ENCODE assay signal across 17 cellular contexts in the genomic region with DNA sequence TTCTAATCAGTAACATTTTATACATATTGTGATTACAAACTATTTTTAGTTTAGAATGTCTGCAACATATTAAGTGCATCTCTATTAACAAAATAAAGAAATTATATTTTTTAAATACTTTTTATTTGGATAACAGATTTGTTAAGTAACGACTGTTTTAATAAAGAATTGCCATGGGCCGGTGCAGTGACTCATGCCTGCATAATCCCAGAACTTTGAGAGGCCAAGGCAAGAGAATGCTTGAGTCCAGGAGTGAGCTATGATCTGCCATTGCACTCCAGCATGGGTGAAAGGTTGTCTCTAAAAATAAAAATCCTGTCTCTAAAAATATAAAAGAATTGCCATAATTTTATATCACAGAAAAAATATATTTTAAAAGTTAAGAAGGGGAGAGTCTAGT. TPM values are rescaled to one million over a fixed set of nuclear protein-coding genes. Genes with fewer than 3 reads are reported as not detected.
DNase-seq lines count a peak whose midpoint lies in the region; ATAC-seq and TF ChIP-seq lines count a peak whose summit lies in the region.
"Had no signal": no experiment of that assay in that cellular context is flagged by ENCODE, and none has a peak within 500 bp of the region (broad histone marks: within the 10 kb centered on the region; RNA-seq: fewer than 3 reads in every experiment).

No MANE protein-coding gene starts in this region.

- H3K4me2 ChIP-seq in PC-3 (ENCODE audit: low read length) = no peak overlapping the region
- H3K4me2 ChIP-seq in hepatocyte = no peak overlapping the region

- no TSS peak for BruUV-seq in PC-3 (replicated peaks; lab: Mats Ljungman, UMichigan)

- H3K27ac ChIP-seq in PC-3 (ENCODE audit: low read length) (no peak overlapping the region), hepatocyte (no peak overlapping the region)
- H3K27ac ChIP-seq: parathyroid adenoma, stomach had no signal

- H3K79me2 ChIP-seq in PC-3 (ENCODE audit: low read length) (no peaks in the 10 kb centered on the region), hepatocyte (no peaks in the 10 kb centered on the region)
- H3K79me2 ChIP-seq: parathyroid adenoma had no signal

- H4K20me1 ChIP-seq in PC-3 (ENCODE audit: low read length) (no peaks in the 10 kb centered on the region), hepatocyte (ENCODE audit: insufficient read depth, poor library complexity, severe bottlenecking) (no peaks in the 10 kb centered on the region)

- H3K9me2 ChIP-seq in PC-3 (replicated peaks; ENCODE audit: low read length) (no peaks in the 10 kb centered on the region), hepatocyte (replicated peaks; ENCODE audit: insufficient read depth) (no peaks in the 10 kb centered on the region)

- TF ChIP-seq CTCF in PC-3 (conservative IDR thresholded peaks at IDR 0.05; ENCODE audit: low read depth, low read length) (no peak), choroid plexus epithelial cell (conservative IDR thresholded peaks at IDR 0.05; ENCODE audit: low read depth, low read length) (no peak), hepatocyte (IDR thresholded peaks at IDR 0.05; ENCODE audit: poor library complexity) (no peak)

- H2AFZ ChIP-seq in PC-3 (ENCODE audit: low read length) = no peak overlapping the region
- H2AFZ ChIP-seq in hepatocyte = no peak overlapping the region
- H2AFZ ChIP-seq: parathyroid adenoma had no signal

- DNase-seq in ELR (ENCODE audit: low read depth) = peak; percentile 53
- DNase-seq in PC-3 = peak; percentile 24
- DNase-seq in choroid plexus epithelial cell (ENCODE audit: low read depth) = peak; percentile 56
- DNase-seq in non-pigmented ciliary epithelial cell (ENCODE audit: low read depth) = peak; percentile 38
- no peak for DNase-seq in NOMO-1 treated with DMSO at 0.1 percent for 48 hours (lab: John Stamatoyannopoulos, UW; ENCODE audit: unreplicated experiment)
- no peak for DNase-seq in hepatocyte (ENCODE audit: low spot score)
- DNase-seq: activated gamma-delta T cell treated with Interleukin-2 at 50 U/mL for 16 hours; CD4-positive, CD25-positive, alpha-beta regulatory T cell; effector memory CD4-positive, alpha-beta T cell; NCI-H1436 treated with DMSO at 0.1 percent for 48 hours; stimulated activated CD4-positive, alpha-beta T cell treated with anti-CD3 and anti-CD28 coated beads, Interleukin-12 subunit alpha, Interleukin-12 subunit beta, amount 100 ng/mL, for 4 hours; stomach; T-helper 1 cell had no signal

- H3K36me3 ChIP-seq in PC-3 (ENCODE audit: low read depth, low read length) (no peaks in the 10 kb centered on the region), hepatocyte (replicated peaks; ENCODE audit: insufficient read depth, low read depth) (no peaks in the 10 kb centered on the region)
- H3K36me3 ChIP-seq: stomach had no signal

- POLR2A ChIA-PET in PC-3 (lab: Charles Lee; ENCODE audit: unreplicated experiment) = no interaction called here

- intact Hi-C loops in PC-3 (cut with micrococcal nuclease) = loop anchor here (1.0 to 10.0 kb wide), 2 partner anchors 161 to 275 kb away; no protein-coding TSS in a partner anchor

- H3K27me3 ChIP-seq in PC-3 (ENCODE audit: low read length) (no peaks in the 10 kb centered on the region), hepatocyte (no peaks in the 10 kb centered on the region)
- H3K27me3 ChIP-seq: stomach had no signal

- 53% methylated on average over 2 of the region's 2 CpGs for WGBS in hepatocyte (ENCODE audit: low lambda C conversion rate, missing lambda C conversion rate)

- H3K9me3 ChIP-seq in PC-3 (ENCODE audit: low read length) = no peaks in the 10 kb centered on the region
- no peaks in the 10 kb centered on the region for H3K9me3 ChIP-seq in hepatocyte (ENCODE audit: low read depth)
- H3K9me3 ChIP-seq: stomach had no signal

- H3K4me1 ChIP-seq in PC-3 (ENCODE audit: insufficient read depth, low read length) = peaks cover 9% of the 10 kb centered on the region; the same call in 1 of the 2 replicates
- no peaks in the 10 kb centered on the region for H3K4me1 ChIP-seq in hepatocyte (ENCODE audit: insufficient read depth)
- H3K4me1 ChIP-seq: parathyroid adenoma had no signal

- H3K4me3 ChIP-seq in PC-3 (ENCODE audit: low read length) (no peak overlapping the region), choroid plexus epithelial cell (ENCODE audit: low read depth, low read length) (no peak overlapping the region), hepatocyte (no peak overlapping the region)
- H3K4me3 ChIP-seq: stomach had no signal

- H3F3A ChIP-seq in PC-3 (ENCODE audit: low read length, unreplicated experiment) = no peaks in the 10 kb centered on the region

- CTCF ChIA-PET in PC-3 (lab: Charles Lee) = no interaction called here

- H3K9ac ChIP-seq in PC-3 (ENCODE audit: low read length) = no peak overlapping the region
- H3K9ac ChIP-seq: parathyroid adenoma had no signal

- ATAC-seq in PC-3 (0 out of 2 replicates have a peak, but pooled peaks have one; percentile 14), HG02885 (IDR thresholded peaks at IDR 0.05; ENCODE audit: poor library complexity, unreplicated experiment) (no peak), GM18873 (IDR thresholded peaks at IDR 0.05; ENCODE audit: low FRiP score, unreplicated experiment) (no peak)
- ATAC-seq: WTC11 had no signal

RNA-seq across cellular contexts. Expression of gene LRRIQ3, which starts 4.1 kb away (rescaled TPM):
- total RNA-seq in PC-3 (2014; rRNA removed) = 0.23 and 0.95 TPM in 2 replicates
- total RNA-seq in hepatocyte = 0.20 and 0.40 TPM in 2 replicates
- polyA plus RNA-seq in hepatocyte = not detected in 2 replicates

RNA-seq across cellular contexts. Expression of gene FPGT, which starts 4.1 kb away (rescaled TPM):
- total RNA-seq in PC-3 (2014; rRNA removed) (4.6 and 7.3 TPM in 2 replicates), hepatocyte (13.8 and 17.5 TPM in 2 replicates)
- polyA plus RNA-seq in hepatocyte = 6.6 and 9.1 TPM in 2 replicates

RNA-seq across cellular contexts. Expression of gene TNNI3K, which starts 41.3 kb away (rescaled TPM):
- total RNA-seq in PC-3 (2014; rRNA removed) = not detected in 2 replicates
- not detected in 2 replicates for total RNA-seq in hepatocyte
- 1.2 TPM in 1 of 2 replicates, not detected in the other for polyA plus RNA-seq in hepatocyte
- total RNA-seq: CD4-positive, CD25-positive, alpha-beta regulatory T cell had no signal

Comparison
In these comparisons a context has a peak if more than half of its experiments do, and no peak if none do; other contexts are left out.
1. DNase-seq: peak in ELR (single experiment), PC-3 (single experiment), choroid plexus epithelial cell (single experiment) and non-pigmented ciliary epithelial cell (single experiment); none in NOMO-1 treated with DMSO at 0.1 percent for 48 hours (single experiment) and hepatocyte (single experiment).